1 cellular context compared by ENCODE assay signal in genomic region chrX:136496768-136497555, GRCh38.
TF ChIP-seq lines count a peak whose summit lies in the region.

No MANE protein-coding gene starts in this region.

TF ChIP-seq in H1, 55 proteins besides CTCF, POLR2A, EP300 and RAD21:
- peak; percentile 63; the same call in 1 of the 2 replicates for TF ChIP-seq TAF1 (IDR thresholded peaks at IDR 0.05; ENCODE audit: low read depth, low read length)
- peak; percentile 82 for TF ChIP-seq PHF8 (conservative IDR thresholded peaks at IDR 0.05; ENCODE audit: low read depth, low read length)
- no peak for TF ChIP-seq POU5F1 (IDR thresholded peaks at IDR 0.05; ENCODE audit: low read depth, low read length)
- no peak for TF ChIP-seq HDAC6 (IDR thresholded peaks at IDR 0.05; ENCODE audit: low read depth, low read length)
- TF ChIP-seq NANOG (IDR thresholded peaks at IDR 0.05; ENCODE audit: insufficient read depth, low read depth, low read length, poor library complexity, severe bottlenecking) = no peak
- TF ChIP-seq ATF3 (IDR thresholded peaks at IDR 0.05; ENCODE audit: insufficient read depth, low read depth, low read length) = peak; percentile 44; the same call in 1 of the 2 replicates
- peak; percentile 80 for TF ChIP-seq YY1 (IDR thresholded peaks at IDR 0.05; ENCODE audit: low read depth, low read length)
- TF ChIP-seq MAX (IDR thresholded peaks at IDR 0.05) = peak; percentile 44; the same call in 1 of the 2 replicates
- TF ChIP-seq CREB1 (IDR thresholded peaks at IDR 0.05) = peak; percentile 94
- no peak for TF ChIP-seq ASH2L (IDR thresholded peaks at IDR 0.05; ENCODE audit: low read length)
- no peak for TF ChIP-seq TCF12 (IDR thresholded peaks at IDR 0.05; ENCODE audit: low read depth, low read length)
- TF ChIP-seq SRF (IDR thresholded peaks at IDR 0.05; ENCODE audit: low read depth, low read length) = no peak
- no peak for TF ChIP-seq SUZ12 (IDR thresholded peaks at IDR 0.05; ENCODE audit: low read length)
- TF ChIP-seq KDM1A (IDR thresholded peaks at IDR 0.05; ENCODE audit: borderline replicate concordance, low read length) = no peak
- TF ChIP-seq NRF1 (IDR thresholded peaks at IDR 0.05; ENCODE audit: low read depth, low read length) = no peak
- no peak for TF ChIP-seq CTBP2 (IDR thresholded peaks at IDR 0.05; ENCODE audit: borderline replicate concordance, insufficient read depth, insufficient read length, low read length)
- TF ChIP-seq POLR2AphosphoS5 (IDR thresholded peaks at IDR 0.05; ENCODE audit: low read depth, low read length) = peak; percentile 46
- TF ChIP-seq USF2 (IDR thresholded peaks at IDR 0.05; ENCODE audit: low read length) = no peak
- TF ChIP-seq ATF2 (IDR thresholded peaks at IDR 0.05; ENCODE audit: low read length) = no peak
- TF ChIP-seq TBP (IDR thresholded peaks at IDR 0.05; ENCODE audit: low read depth, low read length) = no peak
- no peak for TF ChIP-seq RNF2 (IDR thresholded peaks at IDR 0.05; ENCODE audit: borderline replicate concordance, low read depth, low read length, missing control alignments, poor library complexity, severe bottlenecking)
- TF ChIP-seq BRCA1 (IDR thresholded peaks at IDR 0.05; ENCODE audit: low read depth, low read length) = no peak
